In the genomic region with DNA sequence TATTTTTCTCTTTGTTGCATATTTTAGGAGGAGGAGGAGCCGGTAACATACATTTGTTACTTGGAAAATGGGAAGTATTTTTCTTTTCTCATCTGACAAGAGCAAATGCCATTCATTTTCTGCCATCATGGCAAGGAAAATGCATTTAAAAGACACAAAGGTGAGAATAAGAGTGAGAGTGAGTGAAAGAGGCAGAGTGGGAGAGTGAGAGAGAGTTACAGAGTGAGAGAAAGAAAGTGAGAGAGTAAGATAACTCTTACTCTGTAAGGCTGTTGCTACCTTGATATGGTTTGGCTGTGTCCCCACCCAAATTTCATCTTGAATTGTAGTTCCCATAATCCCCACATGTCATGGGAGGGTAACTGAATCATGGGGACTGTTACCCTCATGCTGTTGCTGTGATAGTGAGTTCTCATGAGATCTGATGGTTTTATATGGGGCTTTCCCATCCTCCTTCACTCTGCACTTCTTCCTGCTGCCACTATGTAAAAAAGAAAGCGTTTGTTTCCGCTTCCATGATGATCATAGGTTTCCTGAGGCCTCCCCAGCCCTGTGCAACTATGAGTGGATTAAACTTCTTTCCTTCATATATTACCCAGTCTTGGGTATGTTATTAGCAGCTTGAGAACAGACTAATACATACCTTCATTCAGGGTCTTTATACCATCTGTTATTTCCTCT, we compare ENCODE assay signal across 18 cellular contexts.
A peak's percentile ranks its signal among the peaks of the same experiment; 100 is the strongest.
DNase-seq lines count a peak whose midpoint lies in the region; ATAC-seq, FAIRE-seq and TF ChIP-seq lines count a peak whose summit lies in the region.
"Had no signal": no experiment of that assay in that cellular context is flagged by ENCODE, and none has a peak within 500 bp of the region (broad histone marks: within the 10 kb centered on the region; RNA-seq: fewer than 3 reads in every experiment).

No MANE protein-coding gene starts in this region.

- H3K79me2 ChIP-seq in GM12878 (ENCODE audit: control insufficient read depth, insufficient read depth, low read length) (no peaks in the 10 kb centered on the region), HepG2 (ENCODE audit: insufficient read depth, low read length) (no peaks in the 10 kb centered on the region)

- ATAC-seq in GM12878: no peak
- ATAC-seq in HepG2: no peak
- ATAC-seq: HCT116 had no signal

- H4K20me1 ChIP-seq in GM12878 (ENCODE audit: control insufficient read depth, insufficient read depth): no peaks in the 10 kb centered on the region
- H4K20me1 ChIP-seq in HepG2 (ENCODE audit: insufficient read depth, low read length): no peaks in the 10 kb centered on the region

- TF ChIP-seq EP300 in GM12878 (IDR thresholded peaks at IDR 0.05; ENCODE audit: borderline replicate concordance in 1 of 2, control insufficient read depth in 1 of 2, low read depth in 2 of 2, low read length in 2 of 2) (no peak), HepG2 (IDR thresholded peaks at IDR 0.05; ENCODE audit: low read depth in 2 of 2, low read length in 2 of 2) (no peak), HepG2 (CRISPR knock-in tag; IDR thresholded peaks at IDR 0.05; ENCODE audit: borderline replicate concordance) (no peak)

- BruUV-seq in GM12878 (replicated peaks; lab: Mats Ljungman, UMichigan) (no TSS peak), HepG2 (replicated peaks; lab: Mats Ljungman, UMichigan) (no TSS peak)

- H2AFZ ChIP-seq in GM12878 (ENCODE audit: control insufficient read depth, low read depth, low read length) (peak overlapping the region; percentile 26; the same call in 1 of the 2 replicates), HepG2 (ENCODE audit: low read length) (no peak overlapping the region)
- H2AFZ ChIP-seq: GM23248 had no signal

- RAD21 ChIA-PET in GM12878 (lab: Charles Lee; ENCODE audit: unreplicated experiment): interaction anchor here (1.5 kb wide), 1 partner anchor 81 kb away, joined by 5 read pairs; no protein-coding TSS in a partner anchor

- TF ChIP-seq CTCF in HEK293 (tag by site-specific recombination; IDR thresholded peaks at IDR 0.05) (no peak), GM12878 (IDR thresholded peaks at IDR 0.05 in 2 of 3, conservative IDR thresholded peaks at IDR 0.05 in 1 of 3; ENCODE audit: control insufficient read depth in 2 of 3, extremely low read depth in 1 of 3, insufficient read depth in 1 of 3, low read depth in 3 of 3, low read length in 3 of 3) (no peak), HepG2 (CRISPR knock-in tag; IDR thresholded peaks at IDR 0.05) (no peak)

- TF ChIP-seq RAD21 in GM12878 (IDR thresholded peaks at IDR 0.05; ENCODE audit: insufficient read depth, low read depth, low read length): no peak
- TF ChIP-seq RAD21 in HepG2 (CRISPR knock-in tag; IDR thresholded peaks at IDR 0.05): no peak

- FAIRE-seq in GM19239 (lab: Jason Lieb, UNC): peak; percentile 69
- no peak for FAIRE-seq in GM12878 (lab: Jason Lieb, UNC)
- no peak for FAIRE-seq in HepG2 (lab: Jason Lieb, UNC)
- FAIRE-seq: GM12892 had no signal

- H3K4me1 ChIP-seq in HEK293 (ENCODE audit: control insufficient read depth, insufficient read depth, low read length) (no peaks in the 10 kb centered on the region), GM12878 (ENCODE audit: control insufficient read depth, insufficient read depth, low read length) (peaks cover 6% of the 10 kb centered on the region; the same call in 1 of the 2 replicates), HepG2 (ENCODE audit: insufficient read depth, low read length) (no peaks in the 10 kb centered on the region)

- TF ChIP-seq POLR2A in GM12878 (IDR thresholded peaks at IDR 0.05; ENCODE audit: low read depth, low read length): no peak
- no peak for TF ChIP-seq POLR2A in HepG2 (IDR thresholded peaks at IDR 0.05; ENCODE audit: insufficient read depth in 1 of 2, low read depth in 2 of 2, low read length in 2 of 2)

- CTCF ChIA-PET in HEK293 (lab: Yijun Ruan, JAX): no interaction called here
- CTCF ChIA-PET in GM12878 (lab: Yijun Ruan, JAX): interaction anchor here (1.2 kb wide), 1 partner anchor 139 kb away, joined by 3 read pairs; no protein-coding TSS in a partner anchor
- CTCF ChIA-PET in HepG2 (lab: Yijun Ruan, JAX; ENCODE audit: low intra/inter-chr PET ratio, low total read pairs): no interaction called here

- H3K9ac ChIP-seq in GM12878 (ENCODE audit: control insufficient read depth, insufficient read depth, low read length) (no peak overlapping the region), HepG2 (ENCODE audit: insufficient read depth, low read depth, low read length) (no peak overlapping the region)
- H3K9ac ChIP-seq: GM23248 had no signal

- SMC1A ChIA-PET in GM12878 (lab: Charles Lee; ENCODE audit: uncharacterized antibody, unreplicated experiment): interaction anchor here (1.0 kb wide), 1 partner anchor 9 kb away, joined by 3 read pairs; no protein-coding TSS in a partner anchor

- H3K4me2 ChIP-seq in GM12878 (ENCODE audit: control insufficient read depth, insufficient read depth) (no peak overlapping the region), HepG2 (ENCODE audit: low read depth, low read length) (no peak overlapping the region)

- intact Hi-C loops in GM12878 (cut with micrococcal nuclease; ENCODE audit: unreplicated experiment): no loop called here
- intact Hi-C loops in HepG2 (cut with micrococcal nuclease; ENCODE audit: unreplicated experiment): no loop called here

- in situ Hi-C loops in GM12878 (cut with MboI) (no loop called here), HepG2 (cut with HindIII; ENCODE audit: extremely low pct_ligation_motif_present, low pct_unique_long_range_greater_than_20kb) (no loop called here)

- H3K36me3 ChIP-seq in HEK293 (ENCODE audit: control insufficient read depth in 2 of 2, insufficient read depth in 1 of 2, low read length in 2 of 2): no peaks in the 10 kb centered on the region
- H3K36me3 ChIP-seq in GM12878 (ENCODE audit: control insufficient read depth in 2 of 2, insufficient read depth in 2 of 2, low read length in 1 of 2): no peaks in the 10 kb centered on the region
- H3K36me3 ChIP-seq in HepG2 (replicated peaks in 1 of 2; ENCODE audit: control insufficient read depth in 1 of 2, insufficient read depth in 2 of 2, low read length in 2 of 2): no peaks in the 10 kb centered on the region

- no peaks in the 10 kb centered on the region for H3K27me3 ChIP-seq in GM12878 (replicated peaks in 1 of 2; ENCODE audit: control insufficient read depth in 2 of 2, insufficient read depth in 2 of 2, low read length in 1 of 2)
- no peaks in the 10 kb centered on the region for H3K27me3 ChIP-seq in HepG2 (ENCODE audit: control insufficient read depth in 1 of 2, insufficient read depth in 2 of 2, low read length in 2 of 2)

- H3K27ac ChIP-seq in HEK293 (ENCODE audit: extremely low read depth, low read depth, low read length) (no peak overlapping the region), GM12878 (ENCODE audit: control insufficient read depth, insufficient read depth) (no peak overlapping the region), HepG2 (ENCODE audit: extremely low read length, insufficient read depth, low read length) (no peak overlapping the region)
- H3K27ac ChIP-seq: GM23248 had no signal

- H3K9me3 ChIP-seq in HEK293 (ENCODE audit: control insufficient read depth, insufficient read depth, low read depth, low read length): no peaks in the 10 kb centered on the region
- H3K9me3 ChIP-seq in GM12878 (replicated peaks; ENCODE audit: control insufficient read depth, insufficient read depth, low read length): no peaks in the 10 kb centered on the region; the same call in 2 of the 3 replicates
- no peaks in the 10 kb centered on the region for H3K9me3 ChIP-seq in HepG2 (ENCODE audit: low read length)

- H3K4me3 ChIP-seq in HEK293 (ENCODE audit: low read depth, low read length): no peak overlapping the region
- no peak overlapping the region for H3K4me3 ChIP-seq in GM12878
- no peak overlapping the region for H3K4me3 ChIP-seq in HepG2 (replicated peaks in 1 of 3; ENCODE audit: insufficient read depth in 1 of 3, low read depth in 2 of 3, low read length in 3 of 3)
- H3K4me3 ChIP-seq: GM23248 had no signal

- POLR2A ChIA-PET in HEK293 (lab: Yijun Ruan, JAX) (no interaction called here), GM12878 (lab: Charles Lee) (interaction anchor here (0.9 kb wide), 1 partner anchor 13 kb away, joined by 3 read pairs; no protein-coding TSS in a partner anchor), HepG2 (lab: Yijun Ruan, JAX) (no interaction called here)

- 70% methylated on average over 3 of the region's 3 CpGs for WGBS in GM12878 (ENCODE audit: insufficient coverage, insufficient replicate concordance, low lambda C conversion rate, missing lambda C conversion rate)
- WGBS in HepG2 (ENCODE audit: low lambda C conversion rate): 4% methylated on average over 3 of the region's 3 CpGs

- DNase-seq in GM19239 (ENCODE audit: insufficient read length, low spot score) (no peak), GM12878 (ENCODE audit: low read depth, low spot score) (no peak), activated T-cell treated with anti-CD3 and anti-CD28 coated beads for 4 hours (no peak), NCI-H146 treated with DMSO at 0.1 percent for 48 hours (lab: John Stamatoyannopoulos, UW; ENCODE audit: unreplicated experiment) (no peak), HepG2 (ENCODE audit: low spot score) (no peak)
- DNase-seq: C1 segment of cervical spinal cord; Calu3; CD4-positive, alpha-beta memory T cell; COR-L47; DMS79; EL; GDM1; GM23248; H9; HFFc6 had no signal

TF ChIP-seq in GM12878, 131 proteins besides CTCF, POLR2A, EP300 and RAD21 (continues in another document):
- no peak for TF ChIP-seq FOS (IDR thresholded peaks at IDR 0.05; ENCODE audit: borderline replicate concordance, extremely low read depth, insufficient read length)
- no peak for TF ChIP-seq GATAD2B (conservative IDR thresholded peaks at IDR 0.05; ENCODE audit: low read depth)
- peak; percentile 14 for TF ChIP-seq RELA (IDR thresholded peaks at IDR 0.05; ENCODE audit: borderline replicate concordance, partially characterized antibody)

TF ChIP-seq in HepG2, 621 proteins besides CTCF, POLR2A, EP300 and RAD21 (continues in another document):
- TF ChIP-seq, protein P1, sequence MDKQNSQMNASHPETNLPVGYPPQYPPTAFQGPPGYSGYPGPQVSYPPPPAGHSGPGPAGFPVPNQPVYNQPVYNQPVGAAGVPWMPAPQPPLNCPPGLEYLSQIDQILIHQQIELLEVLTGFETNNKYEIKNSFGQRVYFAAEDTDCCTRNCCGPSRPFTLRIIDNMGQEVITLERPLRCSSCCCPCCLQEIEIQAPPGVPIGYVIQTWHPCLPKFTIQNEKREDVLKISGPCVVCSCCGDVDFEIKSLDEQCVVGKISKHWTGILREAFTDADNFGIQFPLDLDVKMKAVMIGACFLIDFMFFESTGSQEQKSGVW (CRISPR knock-in tag; IDR thresholded peaks at IDR 0.05; ENCODE audit: borderline replicate concordance): no peak
- TF ChIP-seq STAG1 (CRISPR knock-in tag; IDR thresholded peaks at IDR 0.05) (no peak), CBX2 (IDR thresholded peaks at IDR 0.05; ENCODE audit: low read depth, low read length) (no peak), CBX2 (CRISPR knock-in tag; IDR thresholded peaks at IDR 0.05; ENCODE audit: low read depth) (no peak)
